In the genomic region with DNA sequence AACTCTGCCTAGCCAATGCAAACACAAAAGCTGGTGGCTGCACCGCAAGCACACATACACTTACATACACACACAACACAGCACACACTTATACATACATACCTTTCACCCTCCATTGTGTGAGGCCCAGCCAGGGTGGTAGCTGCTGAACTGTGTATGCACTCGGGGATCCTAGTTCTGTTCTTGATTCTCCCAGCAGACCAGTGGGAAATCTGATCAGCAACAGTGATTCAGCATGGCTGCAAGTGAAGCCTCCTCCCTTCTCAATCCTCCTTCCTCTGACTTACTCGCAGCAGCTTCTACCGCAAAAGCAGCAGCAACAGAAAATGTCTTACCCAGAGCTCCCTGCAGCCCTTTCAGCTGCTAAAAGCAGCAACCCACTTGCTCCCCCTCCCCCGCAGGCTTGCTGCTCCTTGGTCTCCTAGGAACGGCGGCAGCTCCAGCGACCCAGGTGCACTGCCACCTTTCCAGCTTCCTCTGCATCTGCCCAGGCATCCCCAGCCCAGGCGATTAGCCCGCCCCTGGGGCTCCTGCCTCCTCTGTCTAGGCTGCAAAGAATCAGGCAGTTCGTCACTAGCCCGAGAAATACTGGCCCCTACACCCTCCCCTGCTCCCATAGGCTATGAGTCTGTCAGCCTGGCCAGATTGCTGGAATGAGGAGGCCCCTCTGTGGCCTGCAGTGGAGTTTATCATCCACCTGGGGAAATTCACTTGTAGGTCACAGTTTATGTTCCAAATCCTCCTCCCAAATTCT, we compare ENCODE assay signal across 8 cellular contexts.
DNase-seq lines count a peak whose midpoint lies in the region; ATAC-seq and TF ChIP-seq lines count a peak whose summit lies in the region.

Gene KLHL3, minus strand, starts transcription at position 559 of the 754 bp plus-strand sequence. Its CDS starts 443 bp downstream, at position 116.

- H3K9me3 Mint-ChIP-seq in nephron progenitor cell = peaks cover 14% of the 10 kb centered on the region

- peak; percentile 57 for ATAC-seq in HG02759 (IDR thresholded peaks at IDR 0.05; ENCODE audit: unreplicated experiment)
- ATAC-seq in GM18519 (IDR thresholded peaks at IDR 0.05; ENCODE audit: low FRiP score, unreplicated experiment) = no peak

- no peak within 1 kb of the TSS for H3K4me3 Mint-ChIP-seq in nephron progenitor cell

- DNase-seq in NCI-H1417 (lab: John Stamatoyannopoulos, UW) (peak; percentile 66 to 81 (median 81)), NCI-H1417 treated with DMSO at 0.1 percent for 48 hours (lab: John Stamatoyannopoulos, UW) (no peak), NCI-H510A treated with DMSO at 0.1 percent for 48 hours (lab: John Stamatoyannopoulos, UW) (peak; percentile 39), globus pallidus (ENCODE audit: low spot score) (peak; percentile 12), nephron progenitor cell (peak; percentile 66)
- peak; percentile 76 for DNase-seq in activated effector memory CD4-positive, alpha-beta T cell treated with anti-CD3 and anti-CD28 coated beads, Interleukin-2, amount 50 U/mL, for 16 hours

- peaks cover 4% of the 10 kb centered on the region for H3K27me3 Mint-ChIP-seq in nephron progenitor cell (ENCODE audit: low read depth, poor library complexity)

- TF ChIP-seq CTCF in nephron progenitor cell (IDR thresholded peaks at IDR 0.05) = no peak

- H3K27ac Mint-ChIP-seq in nephron progenitor cell = no peak within 1 kb of the TSS

- peaks cover 4% of the 10 kb centered on the region for H3K36me3 Mint-ChIP-seq in nephron progenitor cell (ENCODE audit: low read depth)

- no peaks in the 10 kb centered on the region for H3K4me1 Mint-ChIP-seq in nephron progenitor cell
